Comparison of ENCODE assay signal across 16 cellular contexts in the genomic region with DNA sequence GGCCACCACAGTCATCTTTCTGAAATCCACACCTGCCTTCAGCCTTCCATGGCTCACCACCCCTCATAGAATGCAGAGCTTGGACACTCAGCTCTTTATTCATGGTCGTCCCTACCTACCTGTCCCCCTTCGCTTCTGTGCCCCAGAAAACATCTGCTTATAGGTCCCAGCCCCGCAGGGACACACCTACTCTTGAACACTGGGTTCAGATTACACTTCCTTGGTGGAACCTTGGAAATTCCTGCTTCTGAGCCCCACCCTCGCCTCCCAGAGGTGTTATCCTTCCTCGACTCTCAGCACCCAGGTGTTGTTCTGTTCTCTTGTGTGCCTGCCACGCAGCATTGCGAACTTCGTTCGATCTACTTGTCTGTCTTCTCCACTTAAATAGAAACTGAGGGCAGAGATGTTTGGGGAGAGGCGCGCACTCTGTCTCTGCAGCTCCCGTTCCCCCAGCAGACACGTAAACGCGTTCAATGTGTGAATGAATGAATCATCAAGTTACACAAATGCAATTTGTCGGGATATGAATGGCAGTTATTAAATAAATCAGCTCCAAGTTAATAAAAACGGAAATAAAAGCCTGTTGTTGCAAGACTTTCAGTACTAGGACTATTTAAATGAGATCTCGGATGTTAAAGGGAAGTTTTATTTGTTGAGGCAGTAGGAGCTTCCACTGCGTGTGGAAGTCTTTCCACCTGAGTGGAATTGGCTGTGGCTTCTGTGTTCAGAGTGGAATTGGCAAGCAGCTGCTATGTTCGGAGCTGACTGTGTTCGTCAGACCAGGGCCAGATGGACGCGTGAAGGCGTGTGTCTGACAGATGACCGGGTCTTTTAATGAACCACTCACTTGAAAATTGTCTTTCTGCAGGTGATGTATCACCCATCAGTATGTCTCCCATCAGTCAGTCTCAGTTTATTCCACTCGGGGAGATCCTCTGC.
"Had no signal": no experiment of that assay in that cellular context is flagged by ENCODE, and none has a peak within 500 bp of the region (broad histone marks: within the 10 kb centered on the region; RNA-seq: fewer than 3 reads in every experiment).

No MANE protein-coding gene starts in this region.

- H3K9me3 ChIP-seq: ascending aorta had no signal

- DNase-seq: activated CD4-positive, alpha-beta T cell treated with anti-CD3 and anti-CD28 coated beads, Interleukin-2, amount 50 U/mL, for 1 hour; activated CD8-positive, alpha-beta memory T cell treated with anti-CD3 and anti-CD28 coated beads for 24 hours; activated naive CD4-positive, alpha-beta T cell treated with anti-CD3 and anti-CD28 coated beads for 36 hours; effector CD4-positive, alpha-beta T cell; islet precursor cell; naive thymus-derived CD8-positive, alpha-beta T cell; small intestine; stimulated activated CD4-positive, alpha-beta T cell treated with anti-CD3 and anti-CD28 coated beads, Interleukin-4, amount 100 ng/mL, for 24 hours; stimulated activated naive CD4-positive, alpha-beta T cell; trophoblast cell had no signal

- H3K27ac ChIP-seq: ascending aorta, coronary artery had no signal

- H3K4me1 ChIP-seq: ascending aorta had no signal

- H3K36me3 Mint-ChIP-seq: naive thymus-derived CD8-positive, alpha-beta T cell had no signal

- H3K36me3 ChIP-seq: ascending aorta had no signal

- H3K4me1 Mint-ChIP-seq: naive thymus-derived CD8-positive, alpha-beta T cell had no signal

- H3K27me3 ChIP-seq: ascending aorta had no signal

- H3K4me3 ChIP-seq: ascending aorta, coronary artery had no signal

- H3K9me3 Mint-ChIP-seq: activated naive CD4-positive, alpha-beta T cell treated with anti-CD3 and anti-CD28 coated beads for 36 hours; activated T-helper 1 cell treated with anti-CD3 and anti-CD28 coated beads, Interleukin-12 subunit alpha, Interleukin-12 subunit beta, Interleukin-2, Interleukin-4 antibody, amounts not matched to agents 30 ng/mL and 10 ng/mL and 1 ng/mL, durations not matched to agents 14 hours and 24 hours and 36 hours; naive thymus-derived CD8-positive, alpha-beta T cell had no signal

- H3K4me3 Mint-ChIP-seq: activated naive CD4-positive, alpha-beta T cell treated with anti-CD3 and anti-CD28 coated beads for 36 hours; activated T-helper 1 cell treated with anti-CD3 and anti-CD28 coated beads, Interleukin-12 subunit alpha, Interleukin-12 subunit beta, Interleukin-2, Interleukin-4 antibody, amounts not matched to agents 30 ng/mL and 10 ng/mL and 1 ng/mL, durations not matched to agents 14 hours and 24 hours and 36 hours; naive thymus-derived CD8-positive, alpha-beta T cell had no signal

- FAIRE-seq: frontal cortex, small intestine had no signal

- ATAC-seq: activated CD4-positive, CD25-positive, alpha-beta regulatory T cell treated with anti-CD3 and anti-CD28 coated beads, Interleukin-2, amount 50 U/mL, for 24 hours; left lobe of liver; naive thymus-derived CD8-positive, alpha-beta T cell had no signal

- H3K27ac Mint-ChIP-seq: activated naive CD4-positive, alpha-beta T cell treated with anti-CD3 and anti-CD28 coated beads for 36 hours; activated T-helper 1 cell treated with anti-CD3 and anti-CD28 coated beads, Interleukin-12 subunit alpha, Interleukin-12 subunit beta, Interleukin-2, Interleukin-4 antibody, amounts not matched to agents 30 ng/mL and 10 ng/mL and 1 ng/mL, durations not matched to agents 14 hours and 24 hours and 36 hours; naive thymus-derived CD8-positive, alpha-beta T cell had no signal
